ENCODE assay signal across 18 cellular contexts in the genomic region with DNA sequence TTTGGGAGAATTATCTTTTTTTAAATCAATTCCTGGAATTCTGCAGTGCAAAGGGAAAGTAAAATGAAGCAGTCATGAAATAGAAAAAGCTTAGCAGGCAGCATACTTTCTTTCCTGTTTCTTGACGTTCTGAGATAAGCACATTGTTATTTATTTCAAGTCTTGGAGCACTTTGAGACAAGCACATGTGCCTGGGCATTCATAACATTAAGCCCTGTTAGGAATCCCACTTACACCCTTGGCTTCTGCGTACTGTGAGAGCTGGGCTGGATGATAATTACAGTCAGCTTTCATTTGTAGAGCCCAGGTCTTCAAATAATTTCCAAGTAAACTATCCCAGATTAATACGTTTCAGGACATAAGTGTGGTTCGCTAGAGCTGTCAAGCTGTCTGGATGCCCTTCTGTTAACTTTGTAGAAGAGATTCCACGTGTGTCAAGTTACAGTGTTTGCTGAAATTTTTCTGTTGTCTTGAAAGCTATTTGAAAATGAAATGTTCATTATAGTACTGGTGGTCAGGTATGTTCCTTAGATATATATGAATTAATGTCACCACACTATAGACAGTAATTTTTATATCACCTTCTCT. TPM values are rescaled to one million over a fixed set of nuclear protein-coding genes. Genes with fewer than 3 reads are reported as not detected.
DNase-seq lines count a peak whose midpoint lies in the region; ATAC-seq, FAIRE-seq and TF ChIP-seq lines count a peak whose summit lies in the region.
"Had no signal": no experiment of that assay in that cellular context is flagged by ENCODE, and none has a peak within 500 bp of the region (broad histone marks: within the 10 kb centered on the region; RNA-seq: fewer than 3 reads in every experiment).

No MANE protein-coding gene starts in this region.

- BruUV-seq in HepG2 (replicated peaks; lab: Mats Ljungman, UMichigan), result no TSS peak

- H3K4me3 ChIP-seq in right lobe of liver (no peak overlapping the region), HepG2 (replicated peaks in 1 of 3; ENCODE audit: insufficient read depth in 1 of 3, low read depth in 2 of 3, low read length in 3 of 3) (no peak overlapping the region), fibroblast of the aortic adventitia (ENCODE audit: low read depth, low read length) (no peak overlapping the region)
- H3K4me3 ChIP-seq in effector memory CD4-positive, alpha-beta T cell (ENCODE audit: insufficient read depth, low read depth, low read length, poor library complexity, severe bottlenecking), result no peak overlapping the region

- TF ChIP-seq POLR2A in right lobe of liver (IDR thresholded peaks at IDR 0.05) (no peak), HepG2 (IDR thresholded peaks at IDR 0.05; ENCODE audit: insufficient read depth in 1 of 2, low read depth in 2 of 2, low read length in 2 of 2) (no peak), GM18505 (IDR thresholded peaks at IDR 0.05; ENCODE audit: borderline replicate concordance, extremely low read depth, insufficient read depth, insufficient read length) (no peak)

- DNase-seq in right lobe of liver, result no peak
- no peak for DNase-seq in HepG2 (ENCODE audit: low spot score)
- no peak for DNase-seq in activated CD4-positive, alpha-beta memory T cell treated with anti-CD3 and anti-CD28 coated beads for 36 hours
- DNase-seq in fibroblast of the aortic adventitia (ENCODE audit: low read depth), result peak; percentile 9
- DNase-seq in NCI-H2196 (lab: John Stamatoyannopoulos, UW; ENCODE audit: unreplicated experiment), result no peak
- no peak for DNase-seq in effector memory CD4-positive, alpha-beta T cell
- DNase-seq: BE2C; CD4-positive, alpha-beta memory T cell; DMS79 treated with DMSO at 0.1 percent for 48 hours; HCEC 1CT; KBM-7; NCI-H1417 treated with DMSO at 0.1 percent for 48 hours; NCI-H2029; NCI-H2171 treated with DMSO at 0.1 percent for 48 hours; NCI-H748 treated with DMSO at 0.1 percent for 48 hours; RPMI8226; SIG-M5 had no signal

- in situ Hi-C loops in HepG2 (cut with HindIII; ENCODE audit: extremely low pct_ligation_motif_present, low pct_unique_long_range_greater_than_20kb), result no loop called here

- H3K9me3 Mint-ChIP-seq in activated CD4-positive, alpha-beta memory T cell treated with anti-CD3 and anti-CD28 coated beads for 36 hours, result peaks cover 5% of the 10 kb centered on the region
- H3K9me3 Mint-ChIP-seq: CD4-positive, alpha-beta memory T cell had no signal

- H3K9me3 ChIP-seq in right lobe of liver (no peaks in the 10 kb centered on the region), HepG2 (ENCODE audit: low read length) (no peaks in the 10 kb centered on the region)
- no peaks in the 10 kb centered on the region for H3K9me3 ChIP-seq in effector memory CD4-positive, alpha-beta T cell (ENCODE audit: control insufficient read depth, low read length)
- H3K9me3 ChIP-seq: BE2C had no signal

- no peak overlapping the region for H3K9ac ChIP-seq in HepG2 (ENCODE audit: insufficient read depth, low read depth, low read length)

- H3K4me2 ChIP-seq in HepG2 (ENCODE audit: low read depth, low read length), result no peak overlapping the region

- TF ChIP-seq CTCF in right lobe of liver (IDR thresholded peaks at IDR 0.05) (no peak), HepG2 (CRISPR knock-in tag; IDR thresholded peaks at IDR 0.05) (no peak), fibroblast of the aortic adventitia (IDR thresholded peaks at IDR 0.05; ENCODE audit: insufficient read depth, low read length) (no peak)

- H2AFZ ChIP-seq in HepG2 (ENCODE audit: low read length), result no peak overlapping the region

- ATAC-seq in right lobe of liver, result peak in 3 of 4 donors; percentile 41 to 54 (median 53)
- ATAC-seq in HepG2, result no peak
- ATAC-seq in GM18505 (IDR thresholded peaks at IDR 0.05; ENCODE audit: unreplicated experiment), result no peak

- no peak for FAIRE-seq in HepG2 (lab: Jason Lieb, UNC)

- H3K4me1 ChIP-seq in right lobe of liver (peaks cover 0 to 5% (median 0%) of the 10 kb centered on the region in 4 donors), HepG2 (ENCODE audit: insufficient read depth, low read length) (peaks cover 12% of the 10 kb centered on the region)
- no peaks in the 10 kb centered on the region for H3K4me1 ChIP-seq in effector memory CD4-positive, alpha-beta T cell (ENCODE audit: control insufficient read depth, insufficient read depth, low read length, poor library complexity, severe bottlenecking)

- CTCF ChIA-PET in HepG2 (lab: Yijun Ruan, JAX; ENCODE audit: low intra/inter-chr PET ratio, low total read pairs), result no interaction called here
- CTCF ChIA-PET in activated CD4-positive, alpha-beta memory T cell treated with anti-CD3 and anti-CD28 coated beads for 36 hours (lab: Charles Lee), result interaction anchor here (1.8 kb wide), 1 partner anchor 33 kb away, joined by 5 read pairs; no protein-coding TSS in a partner anchor

- peaks cover 47% of the 10 kb centered on the region for H3K4me1 Mint-ChIP-seq in activated CD4-positive, alpha-beta memory T cell treated with anti-CD3 and anti-CD28 coated beads for 36 hours (ENCODE audit: low read depth)

- peaks cover 31% of the 10 kb centered on the region for H3K36me3 Mint-ChIP-seq in activated CD4-positive, alpha-beta memory T cell treated with anti-CD3 and anti-CD28 coated beads for 36 hours

- TF ChIP-seq RAD21 in HepG2 (CRISPR knock-in tag; IDR thresholded peaks at IDR 0.05), result no peak

- H3K27ac ChIP-seq in right lobe of liver (no peak overlapping the region), HepG2 (ENCODE audit: extremely low read length, insufficient read depth, low read length) (no peak overlapping the region)
- no peak overlapping the region for H3K27ac ChIP-seq in effector memory CD4-positive, alpha-beta T cell (ENCODE audit: insufficient read depth, low read length, poor library complexity, severe bottlenecking)

- H3K27me3 ChIP-seq in right lobe of liver (no peaks in the 10 kb centered on the region), HepG2 (ENCODE audit: control insufficient read depth in 1 of 2, insufficient read depth in 2 of 2, low read length in 2 of 2) (no peaks in the 10 kb centered on the region)
- no peaks in the 10 kb centered on the region for H3K27me3 ChIP-seq in effector memory CD4-positive, alpha-beta T cell (replicated peaks; ENCODE audit: control insufficient read depth, insufficient read depth, low read length, poor library complexity, severe bottlenecking)
- H3K27me3 ChIP-seq: BE2C had no signal

- 50% methylated on average over 5 of the region's 5 CpGs for WGBS in right lobe of liver (ENCODE audit: insufficient coverage, low coverage, low lambda C conversion rate, missing lambda C conversion rate)
- 92% methylated on average over 5 of the region's 5 CpGs for WGBS in HepG2 (ENCODE audit: low lambda C conversion rate)

- no peak for TF ChIP-seq EP300 in HepG2 (IDR thresholded peaks at IDR 0.05; ENCODE audit: low read depth in 2 of 2, low read length in 2 of 2)
- no peak for TF ChIP-seq EP300 in HepG2 (CRISPR knock-in tag; IDR thresholded peaks at IDR 0.05; ENCODE audit: borderline replicate concordance)

- peaks cover 16% of the 10 kb centered on the region for H3K79me2 ChIP-seq in HepG2 (ENCODE audit: insufficient read depth, low read length)

- H3K4me3 Mint-ChIP-seq in activated CD4-positive, alpha-beta memory T cell treated with anti-CD3 and anti-CD28 coated beads for 36 hours, result no peak overlapping the region
- H3K4me3 Mint-ChIP-seq: CD4-positive, alpha-beta memory T cell had no signal

- no peaks in the 10 kb centered on the region for H3K27me3 Mint-ChIP-seq in activated CD4-positive, alpha-beta memory T cell treated with anti-CD3 and anti-CD28 coated beads for 36 hours
- H3K27me3 Mint-ChIP-seq: CD4-positive, alpha-beta memory T cell had no signal

- peak overlapping the region; percentile 26 for H3K27ac Mint-ChIP-seq in activated CD4-positive, alpha-beta memory T cell treated with anti-CD3 and anti-CD28 coated beads for 36 hours

- H4K20me1 ChIP-seq in HepG2 (ENCODE audit: insufficient read depth, low read length), result no peaks in the 10 kb centered on the region

- POLR2A ChIA-PET in HepG2 (lab: Yijun Ruan, JAX), result interaction anchor here (1.3 kb wide), 1 partner anchor 9 kb away, joined by 4 read pairs; the partner anchor contains the start of genes FARS2 and LYRM4
- POLR2A ChIA-PET in activated CD4-positive, alpha-beta memory T cell treated with anti-CD3 and anti-CD28 coated beads for 36 hours (lab: Charles Lee), result interaction anchor here (1.4 to 1.7 kb wide), 2 partner anchors 9 to 10 kb away, joined by 5 to 7 read pairs; partner anchors contain the start of genes FARS2 and LYRM4

- H3K36me3 ChIP-seq in right lobe of liver (no peaks in the 10 kb centered on the region), HepG2 (replicated peaks in 1 of 2; ENCODE audit: control insufficient read depth in 1 of 2, insufficient read depth in 2 of 2, low read length in 2 of 2) (no peaks in the 10 kb centered on the region)
- H3K36me3 ChIP-seq in effector memory CD4-positive, alpha-beta T cell (ENCODE audit: control insufficient read depth, insufficient read depth, low read length), result no peaks in the 10 kb centered on the region
- H3K36me3 ChIP-seq: BE2C had no signal

- intact Hi-C loops in right lobe of liver (cut with DNase I) (no loop called here), HepG2 (cut with micrococcal nuclease; ENCODE audit: unreplicated experiment) (no loop called here)
- intact Hi-C loops in activated CD4-positive, alpha-beta memory T cell treated with anti-CD3 and anti-CD28 coated beads for 36 hours (cut with micrococcal nuclease), result no loop called here

RNA-seq across cellular contexts. Expression of gene FARS2, which starts 8.9 kb away (rescaled TPM):
- total RNA-seq in right lobe of liver, result 10 to 100 TPM in 5 of 6 experiments, 1 to 10 TPM in 1; 7.2 to 12.9 (median 11.7) TPM
- 26.0 and 28.0 TPM in 2 replicates for total RNA-seq in HepG2 (2016; rRNA removed; fragmentation: Illumina TruSeq; extraction: Trizol)
- 38.2 and 38.5 TPM in 2 replicates for total RNA-seq in HepG2 (2016; cell fraction: cytosol; rRNA removed; fragmentation: Illumina TruSeq; extraction: Trizol; ENCODE audit: low read depth)
- 24.7 and 29.3 TPM in 2 replicates for total RNA-seq in HepG2 (2016; cell fraction: insoluble cytoplasmic fraction; rRNA removed; fragmentation: Illumina TruSeq; extraction: Trizol)
- 21.6 and 25.0 TPM in 2 replicates for total RNA-seq in HepG2 (2016; cell fraction: membrane; rRNA removed; fragmentation: Illumina TruSeq; extraction: Trizol)
- 29.9 and 30.1 TPM in 2 replicates for total RNA-seq in HepG2 (2016; cell fraction: nucleus; rRNA removed; fragmentation: Illumina TruSeq; extraction: Trizol)
- polyA plus RNA-seq in HepG2 (2011; rRNA removed), result 12.7 and 15.4 TPM in 2 replicates
- polyA plus RNA-seq in HepG2 (2011; cell fraction: cytosol; rRNA removed), result 12.8 and 14.3 TPM in 2 replicates
- 8.4 and 10.7 TPM in 2 replicates for polyA plus RNA-seq in HepG2 (2011; cell fraction: nucleus; rRNA removed)
- polyA plus RNA-seq in HepG2 (2012), result 7.3 and 8.6 TPM in 2 replicates
- polyA plus RNA-seq in HepG2 (2016; cell fraction: cytosol; fragmentation: Illumina TruSeq; extraction: Trizol; ENCODE audit: low read depth), result 6.3 and 6.7 TPM in 2 replicates
- 17.7 and 22.2 TPM in 2 replicates for polyA plus RNA-seq in HepG2 (2016; cell fraction: insoluble cytoplasmic fraction; fragmentation: Illumina TruSeq; extraction: Trizol; ENCODE audit: low read depth)
- 7.8 and 8.7 TPM in 2 replicates for polyA plus RNA-seq in HepG2 (2016; cell fraction: membrane; fragmentation: Illumina TruSeq; extraction: Trizol; ENCODE audit: low read depth)
- polyA plus RNA-seq in HepG2 (2016; cell fraction: nucleus; fragmentation: Illumina TruSeq; extraction: Trizol; ENCODE audit: insufficient read depth, low read depth), result 9.7 and 11.7 TPM in 2 replicates
- polyA minus RNA-seq in HepG2 (2011; rRNA and poly(A)+ RNA removed; ENCODE audit: low replicate concordance), result 53.8 and 71.4 TPM in 2 replicates
- 9.6 and 10.5 TPM in 2 replicates for polyA minus RNA-seq in HepG2 (2011; cell fraction: cytosol; rRNA and poly(A)+ RNA removed)
- polyA minus RNA-seq in HepG2 (2011; cell fraction: nucleus; rRNA and poly(A)+ RNA removed), result 54.6 and 59.7 TPM in 2 replicates
- total RNA-seq in activated CD4-positive, alpha-beta memory T cell treated with anti-CD3 and anti-CD28 coated beads for 36 hours, result 10 to 100 TPM; 22.7 to 23.7 TPM
- total RNA-seq in fibroblast of the aortic adventitia (ENCODE audit: low replicate concordance), result 7.6 and 25.5 TPM in 2 replicates

RNA-seq across cellular contexts. Expression of gene LYRM4, which starts 9.4 kb away (rescaled TPM):
- total RNA-seq in right lobe of liver (10 to 100 TPM in 2 of 6 experiments, 1 to 10 TPM in 4; 5.7 to 11.5 (median 8.5) TPM), HepG2 (2016; rRNA removed; fragmentation: Illumina TruSeq; extraction: Trizol) (64.6 and 80.2 TPM in 2 replicates), fibroblast of the aortic adventitia (ENCODE audit: low replicate concordance) (20.9 and 21.2 TPM in 2 replicates)
- total RNA-seq in HepG2 (2016; cell fraction: cytosol; rRNA removed; fragmentation: Illumina TruSeq; extraction: Trizol; ENCODE audit: low read depth), result 73.1 and 82.6 TPM in 2 replicates
- 63.7 and 77.9 TPM in 2 replicates for total RNA-seq in HepG2 (2016; cell fraction: insoluble cytoplasmic fraction; rRNA removed; fragmentation: Illumina TruSeq; extraction: Trizol)
- total RNA-seq in HepG2 (2016; cell fraction: membrane; rRNA removed; fragmentation: Illumina TruSeq; extraction: Trizol), result 106 and 122 TPM in 2 replicates
- total RNA-seq in HepG2 (2016; cell fraction: nucleus; rRNA removed; fragmentation: Illumina TruSeq; extraction: Trizol), result 32.6 and 33.3 TPM in 2 replicates
- polyA plus RNA-seq in HepG2 (2011; rRNA removed), result 57.0 and 67.5 TPM in 2 replicates
- 51.3 and 61.3 TPM in 2 replicates for polyA plus RNA-seq in HepG2 (2011; cell fraction: cytosol; rRNA removed)
- polyA plus RNA-seq in HepG2 (2011; cell fraction: nucleus; rRNA removed), result 14.6 and 17.6 TPM in 2 replicates
- 54.2 and 60.4 TPM in 2 replicates for polyA plus RNA-seq in HepG2 (2012)
- 97.6 and 109 TPM in 2 replicates for polyA plus RNA-seq in HepG2 (2016; cell fraction: cytosol; fragmentation: Illumina TruSeq; extraction: Trizol; ENCODE audit: low read depth)
- polyA plus RNA-seq in HepG2 (2016; cell fraction: insoluble cytoplasmic fraction; fragmentation: Illumina TruSeq; extraction: Trizol; ENCODE audit: low read depth), result 80.7 and 81.4 TPM in 2 replicates
- polyA plus RNA-seq in HepG2 (2016; cell fraction: membrane; fragmentation: Illumina TruSeq; extraction: Trizol; ENCODE audit: low read depth), result 106 and 108 TPM in 2 replicates
- 40.8 and 43.1 TPM in 2 replicates for polyA plus RNA-seq in HepG2 (2016; cell fraction: nucleus; fragmentation: Illumina TruSeq; extraction: Trizol; ENCODE audit: insufficient read depth, low read depth)
- polyA minus RNA-seq in HepG2 (2011; rRNA and poly(A)+ RNA removed; ENCODE audit: low replicate concordance), result 29.2 and 36.0 TPM in 2 replicates
- polyA minus RNA-seq in HepG2 (2011; cell fraction: cytosol; rRNA and poly(A)+ RNA removed), result 18.1 and 22.4 TPM in 2 replicates
- polyA minus RNA-seq in HepG2 (2011; cell fraction: nucleus; rRNA and poly(A)+ RNA removed), result 25.2 and 25.4 TPM in 2 replicates
- total RNA-seq in activated CD4-positive, alpha-beta memory T cell treated with anti-CD3 and anti-CD28 coated beads for 36 hours, result 10 to 100 TPM; 50.6 to 53.6 TPM

Comparison
In these comparisons a context has a peak if more than half of its experiments do, and no peak if none do; other contexts are left out.
1. ATAC-seq: peak in right lobe of liver (3 of 4); none in HepG2 (single experiment) and GM18505 (single experiment).